Comparison of ENCODE assay signal across 20 cellular contexts in genomic region chr5:1808466-1808865, GRCh38. TPM values are rescaled to one million over a fixed set of nuclear protein-coding genes. Genes with fewer than 3 reads are reported as not detected.
DNase-seq lines count a peak whose midpoint lies in the region; ATAC-seq, FAIRE-seq and TF ChIP-seq lines count a peak whose summit lies in the region.
"Had no signal": no experiment of that assay in that cellular context is flagged by ENCODE, and none has a peak within 500 bp of the region (broad histone marks: within the 10 kb centered on the region; RNA-seq: fewer than 3 reads in every experiment).

No MANE protein-coding gene starts in this region.

- no peak for TF ChIP-seq POLR2A in GM12892 (IDR thresholded peaks at IDR 0.05; ENCODE audit: low read depth, low read length)

- peaks cover 4% of the 10 kb centered on the region for H3K9me3 ChIP-seq in trophoblast cell (ENCODE audit: insufficient read depth, low read depth, low read length)
- H3K9me3 ChIP-seq: BE2C, esophagus muscularis mucosa had no signal

- in situ Hi-C loops in astrocyte of the spinal cord (cut with HindIII; ENCODE audit: low sequenced_read_pairs), result no loop called here

- peaks cover 56 to 65% of the 10 kb centered on the region in 2 experiments for H3K36me3 ChIP-seq in trophoblast cell (ENCODE audit: control insufficient read depth in 1 of 2, insufficient read depth in 2 of 2, low read length in 2 of 2)

- ATAC-seq in HG02623 (IDR thresholded peaks at IDR 0.05; ENCODE audit: unreplicated experiment), result no peak
- ATAC-seq: left cardiac atrium had no signal

- H3K14ac ChIP-seq in trophoblast cell (ENCODE audit: low read length), result no peak overlapping the region

- H3K27me3 ChIP-seq in trophoblast cell (ENCODE audit: insufficient read depth, low read length), result no peaks in the 10 kb centered on the region
- H3K27me3 ChIP-seq: BE2C, esophagus muscularis mucosa had no signal

- H3K79me2 ChIP-seq in trophoblast cell (ENCODE audit: control insufficient read depth, insufficient read depth, low read length, poor library complexity), result peaks cover 2% of the 10 kb centered on the region

- no peak overlapping the region for H2BK120ac ChIP-seq in trophoblast cell (ENCODE audit: insufficient read depth, low read length, poor library complexity)

- no peak overlapping the region for H3K23ac ChIP-seq in trophoblast cell (ENCODE audit: low read length)

- DNase-seq in HT1080 (ENCODE audit: low read depth) (peak; percentile 35), astrocyte of the spinal cord (ENCODE audit: low read depth, low spot score) (peak; percentile 78), fibroblast of peridontal ligament (ENCODE audit: extremely low read depth) (peak; percentile 38), trophoblast cell (no peak), NCI-H2227 treated with DMSO at 0.1 percent for 48 hours (lab: John Stamatoyannopoulos, UW) (no peak), GM12892 (ENCODE audit: insufficient read length) (no peak), SK-N-DZ (ENCODE audit: low spot score) (no peak)
- DNase-seq: activated CD4-positive, alpha-beta T cell treated with anti-CD3 and anti-CD28 coated beads, Interleukin-2, amount 50 U/mL, for 48 hours; amniotic stem cell; BE2C; hippocampal formation; KBM-7; left cardiac atrium; NCI-H1092 treated with DMSO at 0.1 percent for 48 hours; NCI-H774; small intestine had no signal

- H2BK12ac ChIP-seq in trophoblast cell (ENCODE audit: low read length), result no peak overlapping the region

- no peak overlapping the region for H3K9ac ChIP-seq in trophoblast cell (ENCODE audit: low read length)

- no peak overlapping the region for H3K18ac ChIP-seq in trophoblast cell (ENCODE audit: low read length)

- WGBS in trophoblast cell (ENCODE audit: extremely low coverage, insufficient coverage, insufficient read length), result no CpG with 5 or more reads among the region's 4 CpGs

- no peak for FAIRE-seq in GM12892 (lab: Jason Lieb, UNC)
- FAIRE-seq: D721Med, small intestine had no signal

- H2BK5ac ChIP-seq in trophoblast cell (ENCODE audit: low read depth, low read length, poor library complexity), result no peak overlapping the region

- H4K12ac ChIP-seq in trophoblast cell (ENCODE audit: low read depth, low read length), result no peak overlapping the region

- no peak for TF ChIP-seq CTCF in astrocyte of the spinal cord (IDR thresholded peaks at IDR 0.05; ENCODE audit: low read depth, low read length)

- peaks cover 0 to 4% of the 10 kb centered on the region in 2 experiments for H3K4me1 ChIP-seq in trophoblast cell (ENCODE audit: control insufficient read depth in 1 of 2, insufficient read depth in 2 of 2, low read length in 2 of 2)
- H3K4me1 ChIP-seq: BE2C had no signal

- H3K4ac ChIP-seq in trophoblast cell (ENCODE audit: low read depth, low read length), result no peak overlapping the region

- H3K4me3 ChIP-seq in astrocyte of the spinal cord (ENCODE audit: low read depth, low read length), result no peak overlapping the region
- H3K4me3 ChIP-seq in trophoblast cell (ENCODE audit: low read depth, low read length), result no peak overlapping the region
- H3K4me3 ChIP-seq: esophagus muscularis mucosa had no signal

- H3K27ac ChIP-seq in trophoblast cell (ENCODE audit: low read depth, low read length), result peak overlapping the region; percentile 18
- H3K27ac ChIP-seq: esophagus muscularis mucosa, VCaP had no signal

- no peaks in the 10 kb centered on the region for H3K79me1 ChIP-seq in trophoblast cell (ENCODE audit: low read length)

- no peak overlapping the region for H2AFZ ChIP-seq in trophoblast cell (ENCODE audit: insufficient read depth, low read length, poor library complexity)

- no peak overlapping the region for H4K91ac ChIP-seq in trophoblast cell (ENCODE audit: low read depth, low read length)

- H2AK5ac ChIP-seq in trophoblast cell (ENCODE audit: low read length), result no peak overlapping the region

- no peak overlapping the region for H3K4me2 ChIP-seq in trophoblast cell (ENCODE audit: low read length)

- no peak overlapping the region for H4K8ac ChIP-seq in trophoblast cell (ENCODE audit: low read depth, low read length)

RNA-seq across cellular contexts. Expression of gene NDUFS6, which starts 7.3 kb away (rescaled TPM):
- total RNA-seq in HT1080 (2014; rRNA removed; shearing (Covaris generic)), result 77.4 and 102 TPM in 2 replicates
- polyA plus RNA-seq in HT1080 (2015; cell fraction: cytosol; rRNA removed), result 106 and 165 TPM in 2 replicates
- 33.7 and 60.3 TPM in 2 replicates for polyA plus RNA-seq in HT1080 (2015; cell fraction: nucleus; rRNA removed)
- polyA plus RNA-seq in trophoblast cell (2013), result 83.0 and 83.7 TPM in 2 replicates
- 55.0 TPM for polyA plus RNA-seq in GM12892 (2012; ENCODE audit: missing spikeins)
- 41.2 and 51.3 TPM in 2 replicates for polyA plus RNA-seq in SK-N-DZ (2014; cell fraction: cytosol; rRNA removed)
- polyA plus RNA-seq in SK-N-DZ (2014; cell fraction: nucleus; rRNA removed), result 38.4 and 60.3 TPM in 2 replicates

RNA-seq across cellular contexts. Expression of gene MRPL36, which starts 8.8 kb away (rescaled TPM):
- 134 and 149 TPM in 2 replicates for total RNA-seq in HT1080 (2014; rRNA removed; shearing (Covaris generic))
- polyA plus RNA-seq in HT1080 (2015; cell fraction: cytosol; rRNA removed), result 105 and 108 TPM in 2 replicates
- polyA plus RNA-seq in HT1080 (2015; cell fraction: nucleus; rRNA removed), result 48.5 and 52.8 TPM in 2 replicates
- 70.1 and 72.5 TPM in 2 replicates for polyA plus RNA-seq in trophoblast cell (2013)
- polyA plus RNA-seq in GM12892 (2012; ENCODE audit: missing spikeins), result 66.1 TPM
- polyA plus RNA-seq in SK-N-DZ (2014; cell fraction: cytosol; rRNA removed), result 34.0 and 40.7 TPM in 2 replicates
- polyA plus RNA-seq in SK-N-DZ (2014; cell fraction: nucleus; rRNA removed), result 30.7 and 33.6 TPM in 2 replicates

Comparison
In these comparisons a context has a peak if more than half of its experiments do, and no peak if none do; other contexts are left out.
1. DNase-seq: peak in HT1080 (single experiment), astrocyte of the spinal cord (single experiment) and fibroblast of peridontal ligament (single experiment); none in trophoblast cell (0 of 2), NCI-H2227 treated with DMSO at 0.1 percent for 48 hours (single experiment), GM12892 (single experiment) and SK-N-DZ (single experiment).